ENCODE assay signal across 27 cellular contexts in genomic region chr11:100870138-100870537, GRCh38.
"Had no signal": no experiment of that assay in that cellular context is flagged by ENCODE, and none has a peak within 500 bp of the region (broad histone marks: within the 10 kb centered on the region; RNA-seq: fewer than 3 reads in every experiment).

No MANE protein-coding gene starts in this region.

- H3K4me3 ChIP-seq: esophagus muscularis mucosa, gastroesophageal sphincter, heart left ventricle, left lung, prostate gland, right atrium auricular region, testis, tibial artery, upper lobe of left lung had no signal

- DNase-seq: effector CD8-positive, alpha-beta T cell; foreskin keratinocyte; heart left ventricle; hippocampal formation; left lung; mesenchymal stem cell; midbrain; naive thymus-derived CD8-positive, alpha-beta T cell; nephron progenitor cell; nucleus accumbens; stimulated activated CD4-positive, alpha-beta T cell treated with anti-CD3 and anti-CD28 coated beads, Interleukin-2, amount 100 ng/mL, for 24 hours; stimulated activated CD4-positive, alpha-beta T cell treated with anti-CD3 and anti-CD28 coated beads, Interleukin-4, amount 100 ng/mL, for 24 hours; stimulated activated naive CD8-positive, alpha-beta T cell treated with anti-CD3 and anti-CD28 coated beads, Interleukin-15, Interleukin-2, amounts not matched to agents 100 U/mL and 50 U/mL, for 24 hours; substantia nigra; testis; tibial artery; upper lobe of left lung had no signal

- H3K27ac ChIP-seq: esophagus muscularis mucosa, foreskin keratinocyte, gastroesophageal sphincter, heart left ventricle, left lung, prostate gland, right atrium auricular region, testis, tibial artery, upper lobe of left lung had no signal

- H3K27me3 ChIP-seq: esophagus muscularis mucosa, foreskin keratinocyte, gastroesophageal sphincter, heart left ventricle, left lung, right atrium auricular region, testis, tibial artery, upper lobe of left lung had no signal

- H3K36me3 ChIP-seq: esophagus muscularis mucosa, gastroesophageal sphincter, heart left ventricle, left lung, prostate gland, right atrium auricular region, tibial artery, upper lobe of left lung had no signal

- ATAC-seq: foreskin keratinocyte; gastroesophageal sphincter; heart left ventricle; left lung; naive thymus-derived CD8-positive, alpha-beta T cell; sciatic nerve; stimulated activated effector memory CD8-positive, alpha-beta T cell treated with anti-CD3 and anti-CD28 coated beads, Interleukin-12 subunit alpha, Interleukin-12 subunit beta, amount 100 ng/mL, for 72 hours; stimulated activated naive CD8-positive, alpha-beta T cell treated with anti-CD3 and anti-CD28 coated beads, Interleukin-15, Interleukin-2, amounts not matched to agents 100 U/mL and 50 U/mL, for 24 hours had no signal

- H3K4me1 ChIP-seq: esophagus muscularis mucosa, gastroesophageal sphincter, prostate gland, right atrium auricular region, testis, upper lobe of left lung had no signal

- H3K9me3 ChIP-seq: esophagus muscularis mucosa, gastroesophageal sphincter, heart left ventricle, left lung, prostate gland, right atrium auricular region, testis, tibial artery, upper lobe of left lung had no signal

- FAIRE-seq: colon, endothelial cell of umbilical vein, keratinocyte, urothelium cell line had no signal
